15 cellular contexts compared by ENCODE assay signal in genomic region chr1:28190996-28191645, GRCh38. TPM values are rescaled to one million over a fixed set of nuclear protein-coding genes. Genes with fewer than 3 reads are reported as not detected.
A peak's percentile ranks its signal among the peaks of the same experiment; 100 is the strongest.
DNase-seq lines count a peak whose midpoint lies in the region; ATAC-seq, FAIRE-seq and TF ChIP-seq lines count a peak whose summit lies in the region.
"Had no signal": no experiment of that assay in that cellular context is flagged by ENCODE, and none has a peak within 500 bp of the region (broad histone marks: within the 10 kb centered on the region; RNA-seq: fewer than 3 reads in every experiment).

No MANE protein-coding gene starts in this region.

- H3K9me3 ChIP-seq in AG04450 (ENCODE audit: control insufficient read depth, insufficient read depth, low read length) (no peaks in the 10 kb centered on the region), Caco-2 (no peaks in the 10 kb centered on the region), K562 (replicated peaks; ENCODE audit: control insufficient read depth, insufficient read depth, low read depth, low read length) (no peaks in the 10 kb centered on the region), stomach (no peaks in the 10 kb centered on the region), PC-3 (ENCODE audit: low read length) (no peaks in the 10 kb centered on the region)
- H3K9me3 ChIP-seq: suprapubic skin had no signal

- H3K9me3 Mint-ChIP-seq in Caco-2 (ENCODE audit: unreplicated experiment): no peaks in the 10 kb centered on the region

- 33% methylated on average over 12 of the region's 12 CpGs for WGBS in K562 (ENCODE audit: insufficient coverage, low coverage, missing lambda C conversion rate)
- WGBS in stomach, 5 donors: 63 to 74% (median 70%) methylated on average over 12 of the region's 12 CpGs

- intact Hi-C loops in Caco-2 (cut with micrococcal nuclease; ENCODE audit: unreplicated experiment): no loop called here
- intact Hi-C loops in K562 (cut with micrococcal nuclease): no loop called here
- intact Hi-C loops in stomach (cut with DNase I; ENCODE audit: low total_unique reads): no loop called here
- intact Hi-C loops in PC-3 (cut with micrococcal nuclease): no loop called here

- H3K9ac ChIP-seq in K562 (ENCODE audit: insufficient read depth in 1 of 2, low read depth in 2 of 2, low read length in 2 of 2) (peak overlapping the region in 1 of 2 experiments; percentile 74; a peak in 2 of 4 replicates), PC-3 (ENCODE audit: low read length) (no peak overlapping the region)

- H3K27me3 ChIP-seq in AG04450 (ENCODE audit: control insufficient read depth, insufficient read depth, low read length) (no peaks in the 10 kb centered on the region), Caco-2 (replicated peaks; ENCODE audit: control insufficient read depth, insufficient read depth, low read length) (no peaks in the 10 kb centered on the region), K562 (ENCODE audit: control insufficient read depth in 2 of 2, insufficient read depth in 2 of 2, low read length in 2 of 2) (no peaks in the 10 kb centered on the region), stomach (no peaks in the 10 kb centered on the region), PC-3 (ENCODE audit: low read length) (no peaks in the 10 kb centered on the region)
- H3K27me3 ChIP-seq: suprapubic skin had no signal

- H3K27ac Mint-ChIP-seq in Caco-2 (ENCODE audit: unreplicated experiment): peak overlapping the region; percentile 70
- H3K27ac Mint-ChIP-seq: progenitor cell of endocrine pancreas had no signal

- H3K9me1 ChIP-seq in K562 (ENCODE audit: control insufficient read depth, insufficient read depth, low read length): no peaks in the 10 kb centered on the region

- TF ChIP-seq CTCF in AG04450 (IDR thresholded peaks at IDR 0.05; ENCODE audit: low read depth, low read length): no peak
- TF ChIP-seq CTCF in Caco-2 (IDR thresholded peaks at IDR 0.05; ENCODE audit: insufficient read depth in 1 of 2, low read depth in 1 of 2, low read length in 1 of 2, severe bottlenecking in 1 of 2, unreplicated experiment in 1 of 2): no peak
- TF ChIP-seq CTCF in K562 (IDR thresholded peaks at IDR 0.05 in 2 of 3, conservative IDR thresholded peaks at IDR 0.05 in 1 of 3; ENCODE audit: insufficient read depth in 2 of 3, low read depth in 1 of 3, low read length in 3 of 3): no peak
- TF ChIP-seq CTCF in stomach (IDR thresholded peaks at IDR 0.05): no peak
- no peak for TF ChIP-seq CTCF in PC-3 (conservative IDR thresholded peaks at IDR 0.05; ENCODE audit: low read depth, low read length)

- ATAC-seq in K562 (peak; percentile 69), left lobe of liver (peak; percentile 56), PC-3 (no peak)

- peaks cover 9% of the 10 kb centered on the region for H3K4me1 Mint-ChIP-seq in Caco-2 (ENCODE audit: low read depth, unreplicated experiment)

- H3F3A ChIP-seq in PC-3 (ENCODE audit: low read length, unreplicated experiment): no peaks in the 10 kb centered on the region

- no peak for TF ChIP-seq EP300 in K562 (IDR thresholded peaks at IDR 0.05; ENCODE audit: low read length)
- TF ChIP-seq EP300 in stomach (IDR thresholded peaks at IDR 0.05): no peak

- no peaks in the 10 kb centered on the region for H3K36me3 ChIP-seq in Caco-2 (ENCODE audit: control insufficient read depth, insufficient read depth, low read length)
- no peaks in the 10 kb centered on the region for H3K36me3 ChIP-seq in K562 (ENCODE audit: control insufficient read depth, insufficient read depth, low read length)
- peaks cover 0 to 5% (median 0%) of the 10 kb centered on the region in 4 donors for H3K36me3 ChIP-seq in stomach
- no peaks in the 10 kb centered on the region for H3K36me3 ChIP-seq in PC-3 (ENCODE audit: low read depth, low read length)
- H3K36me3 ChIP-seq: SJCRH30, suprapubic skin had no signal

- no peaks in the 10 kb centered on the region for H3K27me3 Mint-ChIP-seq in Caco-2 (ENCODE audit: insufficient read depth, unreplicated experiment)
- H3K27me3 Mint-ChIP-seq: progenitor cell of endocrine pancreas had no signal

- 0 out of 2 replicates have a peak, but pooled peaks cover 7% of the 10 kb centered on the region for H3K4me1 ChIP-seq in Caco-2
- H3K4me1 ChIP-seq in K562 (replicated peaks in 1 of 2; ENCODE audit: control insufficient read depth in 2 of 2, insufficient read depth in 2 of 2, low read length in 2 of 2): peaks cover 13 to 14% of the 10 kb centered on the region in 2 experiments
- H3K4me1 ChIP-seq in stomach: peaks cover 0 to 12% (median 5%) of the 10 kb centered on the region in 4 donors
- peaks cover 20% of the 10 kb centered on the region for H3K4me1 ChIP-seq in PC-3 (ENCODE audit: insufficient read depth, low read length)

- H3K4me2 ChIP-seq in K562 (ENCODE audit: insufficient read depth, low read length): peak overlapping the region; percentile 27
- H3K4me2 ChIP-seq in PC-3 (ENCODE audit: low read length): no peak overlapping the region

- H3K27ac ChIP-seq in AG04450 (ENCODE audit: low read depth, low read length) (peak overlapping the region; percentile 55), K562 (ENCODE audit: extremely low read depth, low read depth, low read length) (no peak overlapping the region; the same call in 2 of the 3 replicates), stomach (peak overlapping the region in 2 of 5 donors; percentile 26 to 46), PC-3 (ENCODE audit: low read length) (no peak overlapping the region)
- H3K27ac ChIP-seq: C4-2B, SJCRH30, suprapubic skin had no signal

- CTCF ChIA-PET in AG04450 (lab: Charles Lee) (interaction anchor here (1.9 to 3.6 kb wide), 2 partner anchors 18 to 100 kb away, joined by 4 to 21 read pairs; no protein-coding TSS in a partner anchor), Caco-2 (lab: Charles Lee) (no interaction called here), K562 (lab: Yijun Ruan, JAX; ENCODE audit: low intra/inter-chr PET ratio) (no interaction called here), PC-3 (lab: Charles Lee) (no interaction called here)

- 0 out of 4 replicates have a peak, but pooled peaks of 1 of the 2 experiments have one; percentile 8 for TF ChIP-seq RAD21 in K562 (CRISPR knock-in tag; conservative IDR thresholded peaks at IDR 0.05 in 1 of 2, IDR thresholded peaks at IDR 0.05 in 1 of 2)

- H3K36me3 Mint-ChIP-seq in Caco-2 (ENCODE audit: insufficient read depth, unreplicated experiment): no peaks in the 10 kb centered on the region

- DNase-seq in AG04450 (ENCODE audit: low read depth, low spot score): no peak
- no peak for DNase-seq in Caco-2
- DNase-seq in K562 (ENCODE audit: extremely low read depth in 1 of 4, low spot score in 3 of 4): peak in 2 of 4 experiments; percentile 34 to 44
- DNase-seq in left lobe of liver (ENCODE audit: low spot score): no peak
- no peak for DNase-seq in frontal cortex (ENCODE audit: low spot score in 2 of 2)
- DNase-seq in stomach: no peak
- DNase-seq in PC-3: no peak
- DNase-seq: NCI-H2029 treated with DMSO at 0.1 percent for 48 hours, NCI-H774 had no signal

- H3K4me3 ChIP-seq in AG04450 (ENCODE audit: low read depth, low read length) (no peak overlapping the region), Caco-2 (ENCODE audit: low read depth, low read length) (no peak overlapping the region), K562 (no peak overlapping the region), stomach (no peak overlapping the region), PC-3 (ENCODE audit: low read length) (no peak overlapping the region)
- H3K4me3 ChIP-seq: SJCRH30, suprapubic skin had no signal

- no TSS peak for BruUV-seq in Caco-2 (replicated peaks; lab: Mats Ljungman, UMichigan)
- no TSS peak for BruUV-seq in K562 (replicated peaks; lab: Mats Ljungman, UMichigan)
- BruUV-seq in PC-3 (replicated peaks; lab: Mats Ljungman, UMichigan): no TSS peak

- H3K79me2 ChIP-seq in K562 (ENCODE audit: control insufficient read depth, insufficient read depth, low read length) (no peaks in the 10 kb centered on the region), PC-3 (ENCODE audit: low read length) (no peaks in the 10 kb centered on the region)

- H4K20me1 ChIP-seq in K562 (replicated peaks; ENCODE audit: control insufficient read depth, insufficient read depth, low read length): no peaks in the 10 kb centered on the region
- H4K20me1 ChIP-seq in PC-3 (ENCODE audit: low read length): no peaks in the 10 kb centered on the region

- TF ChIP-seq POLR2A in K562 (conservative IDR thresholded peaks at IDR 0.05): no peak
- no peak for TF ChIP-seq POLR2A in stomach (IDR thresholded peaks at IDR 0.05)

- FAIRE-seq in K562 (lab: Jason Lieb, UNC) (no peak), frontal cortex (lab: Jason Lieb, UNC) (no peak)
- FAIRE-seq: GM12892, islet of Langerhans had no signal

- in situ Hi-C loops in K562 (cut with MboI): loop anchor here (10.0 kb wide), 1 partner anchor 326 kb away; no protein-coding TSS in a partner anchor

- H3K4me3 Mint-ChIP-seq in Caco-2 (ENCODE audit: unreplicated experiment): no peak overlapping the region

- H2AFZ ChIP-seq in K562 (ENCODE audit: low read depth, low read length) (peak overlapping the region; percentile 78), PC-3 (ENCODE audit: low read length) (no peak overlapping the region)

- no peaks in the 10 kb centered on the region for H3K9me2 ChIP-seq in PC-3 (replicated peaks; ENCODE audit: low read length)

- POLR2A ChIA-PET in AG04450 (lab: Yijun Ruan, JAX) (no interaction called here), Caco-2 (lab: Charles Lee) (no interaction called here), K562 (lab: Yijun Ruan, JAX) (interaction anchor here (1.0 to 1.9 kb wide), 3 partner anchors 11 to 458 kb away, joined by 3 to 4 read pairs (median 4); partner anchors contain the start of gene RNU11), PC-3 (lab: Charles Lee; ENCODE audit: unreplicated experiment) (interaction anchor here (0.7 kb wide), 1 partner anchor 30 kb away, joined by 8 read pairs; no protein-coding TSS in a partner anchor)

RNA-seq across cellular contexts. Expression of gene PTAFR, which starts 14.6 kb away (rescaled TPM):
- polyA plus RNA-seq in AG04450 (2011; rRNA removed) (0.09 and 0.12 TPM in 2 replicates), K562 (2011; rRNA removed) (0.43 and 0.45 TPM in 2 replicates), K562 (2014; fragmentation: Illumina TruSeq; extraction: Trizol) (0.26 and 0.33 TPM in 2 replicates), K562 (2014; fragmentation: Nextera tagmentation; extraction: Ambion mirVana) (under 1 TPM; 0.15 to 0.48 TPM), K562 (2014; rRNA removed) (0.32 and 0.52 TPM in 2 replicates), stomach (1 to 10 TPM; 1.2 to 1.9 (median 1.7) TPM)
- polyA minus RNA-seq in AG04450 (2011; rRNA and poly(A)+ RNA removed): 0.37 TPM in 1 of 2 replicates, not detected in the other
- total RNA-seq in Caco-2 (2022) (0.12 and 0.32 TPM in 2 replicates), K562 (2014; rRNA removed) (0.20 TPM in 1 of 2 replicates, not detected in the other), K562 (2014; rRNA removed; fragmentation: Illumina TruSeq; extraction: Trizol) (0.22 and 0.25 TPM in 2 replicates), K562 (2015; rRNA removed; fragmentation: Illumina TruSeq; extraction: Trizol) (0.30 and 0.36 TPM in 2 replicates), K562 (2021) (0.36 and 0.55 TPM in 2 replicates), left lobe of liver (0.70 TPM), frontal cortex (1.2 TPM), stomach (1 to 10 TPM in 3 of 5 donors, under 1 TPM in 1, not detected in 1; 0.45 to 3.5 (median 2.5) TPM), PC-3 (2014; rRNA removed) (3.9 and 4.5 TPM in 2 replicates)
- total RNA-seq in K562 (2011; cell fraction: chromatin; rRNA removed; ENCODE audit: low replicate concordance): 0.56 and 1.2 TPM in 2 replicates
- 0.50 and 0.53 TPM in 2 replicates for total RNA-seq in K562 (2011; cell fraction: nucleolus; rRNA removed)
- total RNA-seq in K562 (2011; cell fraction: nucleoplasm; rRNA removed): 0.46 and 0.66 TPM in 2 replicates
- polyA plus RNA-seq in K562 (2011; cell fraction: cytosol; rRNA removed): 0.83 and 1.4 TPM in 2 replicates
- polyA plus RNA-seq in K562 (2011; cell fraction: nucleus; rRNA removed): 0.18 and 0.40 TPM in 2 replicates
- polyA plus RNA-seq in K562 (2012): 0.31 and 0.51 TPM in 2 replicates
- polyA minus RNA-seq in K562 (2011; rRNA and poly(A)+ RNA removed): 0.48 and 0.67 TPM in 2 replicates
- polyA minus RNA-seq in K562 (2011; cell fraction: cytosol; rRNA and poly(A)+ RNA removed): not detected in 2 replicates
- polyA minus RNA-seq in K562 (2011; cell fraction: nucleus; rRNA and poly(A)+ RNA removed): 0.13 and 0.22 TPM in 2 replicates

RNA-seq across cellular contexts. Expression of gene DNAJC8, which starts 41.7 kb away (rescaled TPM):
- polyA plus RNA-seq in AG04450 (2011; rRNA removed): 91.4 and 123 TPM in 2 replicates
- 26.1 and 31.8 TPM in 2 replicates for polyA minus RNA-seq in AG04450 (2011; rRNA and poly(A)+ RNA removed)
- total RNA-seq in Caco-2 (2022): 67.3 and 69.4 TPM in 2 replicates
- 32.8 and 70.6 TPM in 2 replicates for total RNA-seq in K562 (2011; cell fraction: chromatin; rRNA removed; ENCODE audit: low replicate concordance)
- 23.7 and 23.8 TPM in 2 replicates for total RNA-seq in K562 (2011; cell fraction: nucleolus; rRNA removed)
- total RNA-seq in K562 (2011; cell fraction: nucleoplasm; rRNA removed): 45.8 and 58.7 TPM in 2 replicates
- 132 and 186 TPM in 2 replicates for total RNA-seq in K562 (2014; rRNA removed)
- 209 and 236 TPM in 2 replicates for total RNA-seq in K562 (2014; rRNA removed; fragmentation: Illumina TruSeq; extraction: Trizol)
- 220 and 230 TPM in 2 replicates for total RNA-seq in K562 (2015; rRNA removed; fragmentation: Illumina TruSeq; extraction: Trizol)
- total RNA-seq in K562 (2021): 143 and 153 TPM in 2 replicates
- polyA plus RNA-seq in K562 (2011; rRNA removed): 150 and 176 TPM in 2 replicates
- polyA plus RNA-seq in K562 (2011; cell fraction: cytosol; rRNA removed): 82.1 and 115 TPM in 2 replicates
- 52.7 and 76.2 TPM in 2 replicates for polyA plus RNA-seq in K562 (2011; cell fraction: nucleus; rRNA removed)
- polyA plus RNA-seq in K562 (2012): 151 and 153 TPM in 2 replicates
- 279 and 343 TPM in 2 replicates for polyA plus RNA-seq in K562 (2014; fragmentation: Illumina TruSeq; extraction: Trizol)
- polyA plus RNA-seq in K562 (2014; fragmentation: Nextera tagmentation; extraction: Ambion mirVana): 100 to 1,000 TPM; 264 to 508 TPM
- 180 and 202 TPM in 2 replicates for polyA plus RNA-seq in K562 (2014; rRNA removed)
- polyA minus RNA-seq in K562 (2011; rRNA and poly(A)+ RNA removed): 63.9 and 71.8 TPM in 2 replicates
- polyA minus RNA-seq in K562 (2011; cell fraction: cytosol; rRNA and poly(A)+ RNA removed): 25.2 and 30.5 TPM in 2 replicates
- polyA minus RNA-seq in K562 (2011; cell fraction: nucleus; rRNA and poly(A)+ RNA removed): 11.4 and 23.2 TPM in 2 replicates
- 23.6 TPM for total RNA-seq in left lobe of liver
- 56.3 TPM for total RNA-seq in frontal cortex
- total RNA-seq in stomach: 100 to 1,000 TPM in 1 of 5 donors, 10 to 100 TPM in 4; 38.4 to 111 (median 79.7) TPM
- polyA plus RNA-seq in stomach: 10 to 100 TPM; 59.5 to 75.6 (median 73.2) TPM
- 63.6 and 66.0 TPM in 2 replicates for total RNA-seq in PC-3 (2014; rRNA removed)

RNA-seq across cellular contexts. Expression of gene ATP5IF1, which starts 44.8 kb away (rescaled TPM):
- polyA plus RNA-seq in AG04450 (2011; rRNA removed) (151 and 189 TPM in 2 replicates), K562 (2011; rRNA removed) (343 and 388 TPM in 2 replicates), K562 (2014; fragmentation: Illumina TruSeq; extraction: Trizol) (338 and 607 TPM in 2 replicates), K562 (2014; fragmentation: Nextera tagmentation; extraction: Ambion mirVana) (100 to 1,000 TPM; 292 to 545 TPM), K562 (2014; rRNA removed) (1,422 and 1,500 TPM in 2 replicates), stomach (100 to 1,000 TPM; 520 to 559 (median 540) TPM)
- polyA minus RNA-seq in AG04450 (2011; rRNA and poly(A)+ RNA removed): 16.9 and 24.4 TPM in 2 replicates
- total RNA-seq in Caco-2 (2022) (126 and 130 TPM in 2 replicates), K562 (2014; rRNA removed) (1,281 and 1,288 TPM in 2 replicates), K562 (2014; rRNA removed; fragmentation: Illumina TruSeq; extraction: Trizol) (303 and 353 TPM in 2 replicates), K562 (2015; rRNA removed; fragmentation: Illumina TruSeq; extraction: Trizol) (425 and 445 TPM in 2 replicates), K562 (2021) (380 and 403 TPM in 2 replicates), left lobe of liver (128 TPM), frontal cortex (67.7 TPM), stomach (100 to 1,000 TPM; 146 to 548 (median 341) TPM), PC-3 (2014; rRNA removed) (364 and 465 TPM in 2 replicates)
- total RNA-seq in K562 (2011; cell fraction: chromatin; rRNA removed; ENCODE audit: low replicate concordance): 48.2 and 59.7 TPM in 2 replicates
- 75.0 and 82.2 TPM in 2 replicates for total RNA-seq in K562 (2011; cell fraction: nucleolus; rRNA removed)
- 110 and 124 TPM in 2 replicates for total RNA-seq in K562 (2011; cell fraction: nucleoplasm; rRNA removed)
- polyA plus RNA-seq in K562 (2011; cell fraction: cytosol; rRNA removed): 299 and 407 TPM in 2 replicates
- polyA plus RNA-seq in K562 (2011; cell fraction: nucleus; rRNA removed): 273 and 321 TPM in 2 replicates
- 405 and 915 TPM in 2 replicates for polyA plus RNA-seq in K562 (2012)
- polyA minus RNA-seq in K562 (2011; rRNA and poly(A)+ RNA removed): 92.2 and 94.1 TPM in 2 replicates
- polyA minus RNA-seq in K562 (2011; cell fraction: cytosol; rRNA and poly(A)+ RNA removed): 78.4 and 106 TPM in 2 replicates
- polyA minus RNA-seq in K562 (2011; cell fraction: nucleus; rRNA and poly(A)+ RNA removed): 40.0 and 57.4 TPM in 2 replicates

Comparison
In these comparisons a context has a peak if more than half of its experiments do, and no peak if none do; other contexts are left out.
1. POLR2A ChIA-PET loops: an anchor here in K562 (1.0 to 1.9 kb wide) and PC-3 (0.7 kb wide); none called in AG04450 and Caco-2.